In genomic region chr7:44119829-44120380, GRCh38 we compare ENCODE assay signal across 22 cellular contexts. TPM values are rescaled to one million over a fixed set of nuclear protein-coding genes. Genes with fewer than 3 reads are reported as not detected.
DNase-seq lines count a peak whose midpoint lies in the region; ATAC-seq and TF ChIP-seq lines count a peak whose summit lies in the region.
"Had no signal": no experiment of that assay in that cellular context is flagged by ENCODE, and none has a peak within 500 bp of the region (broad histone marks: within the 10 kb centered on the region; RNA-seq: fewer than 3 reads in every experiment).

No MANE protein-coding gene starts in this region.

- H3K4me3 ChIP-seq in right atrium auricular region, result no peak overlapping the region
- peak overlapping the region; percentile 90 for H3K4me3 ChIP-seq in Loucy (ENCODE audit: low read length, poor library complexity, severe bottlenecking)
- H3K4me3 ChIP-seq: cardiac muscle cell, ovary, right lobe of liver had no signal

- no peaks in the 10 kb centered on the region for H3K9me2 ChIP-seq in Loucy (replicated peaks; ENCODE audit: low read depth, low read length)

- ATAC-seq in left cardiac atrium, result no peak
- no peak for ATAC-seq in GM21619 (IDR thresholded peaks at IDR 0.05; ENCODE audit: unreplicated experiment)
- ATAC-seq: activated CD8-positive, alpha-beta T cell treated with anti-CD3 and anti-CD28 coated beads, Interleukin-2, amount 10 ng/mL, durations not matched to agents 7 days and 5 days; right lobe of liver had no signal

- H3K4me1 ChIP-seq in right atrium auricular region (peaks cover 0 to 51% of the 10 kb centered on the region in 2 donors), Loucy (ENCODE audit: insufficient read depth, low read length, poor library complexity, severe bottlenecking) (peaks cover 41% of the 10 kb centered on the region)

- 0 out of 2 replicates have a peak, but pooled peaks cover under 1% of the 10 kb centered on the region for H3F3A ChIP-seq in Loucy (ENCODE audit: low read depth)

- no peak overlapping the region for H2AFZ ChIP-seq in Loucy (ENCODE audit: low read length)

- no peak for TF ChIP-seq CTCF in right atrium auricular region (IDR thresholded peaks at IDR 0.05)
- no peak for TF ChIP-seq CTCF in Loucy (conservative IDR thresholded peaks at IDR 0.05; ENCODE audit: low read length)

- H3K36me3 ChIP-seq in right atrium auricular region (peaks cover 34% of the 10 kb centered on the region), Loucy (ENCODE audit: insufficient read depth, low read length) (peaks cover 14% of the 10 kb centered on the region; the same call in 1 of the 2 replicates)
- H3K36me3 ChIP-seq: ovary had no signal

- H3K27ac ChIP-seq in right atrium auricular region, result peak overlapping the region; percentile 90 to 94
- H3K27ac ChIP-seq: cardiac muscle cell, ovary, right lobe of liver had no signal

- no peak for DNase-seq in right atrium auricular region (ENCODE audit: low spot score)
- DNase-seq in left cardiac atrium, result no peak
- peak; percentile 74 for DNase-seq in myocyte (ENCODE audit: low read depth)
- no peak for DNase-seq in putamen (ENCODE audit: low spot score)
- DNase-seq in AML-193 (lab: John Stamatoyannopoulos, UW), result no peak
- DNase-seq: activated B cell treated with CpG ODN at 0.5 μM for 24 hours; activated CD8-positive, alpha-beta T cell treated with anti-CD3 and anti-CD28 coated beads, Interleukin-2, amount 10 ng/mL, durations not matched to agents 7 days and 5 days; DMS79 treated with DMSO at 0.1 percent for 48 hours; Kasumi-1; mammary epithelial cell; NCI-H1092 treated with DMSO at 0.1 percent for 48 hours; NCI-H1930; NCI-H2227 treated with DMSO at 0.1 percent for 48 hours; right lobe of liver; stimulated activated CD8-positive, alpha-beta memory T cell treated with anti-CD3 and anti-CD28 coated beads, Interleukin-4, amount 100 ng/mL, for 48 hours; substantia nigra; T-helper 9 cell had no signal

- peaks cover 6% of the 10 kb centered on the region for H4K20me1 ChIP-seq in Loucy (ENCODE audit: insufficient read depth, low read length, poor library complexity, severe bottlenecking)

- intact Hi-C loops in left cardiac atrium (cut with DNase I), result loop anchor here (5.0 kb wide), 2 partner anchors 38 to 43 kb away; partner anchors contain the start of gene POLM (in 1 of the 2)

- peak overlapping the region; percentile 74 for H3K9ac ChIP-seq in Loucy (ENCODE audit: low read depth, low read length, poor library complexity, severe bottlenecking)

- peaks cover 53% of the 10 kb centered on the region for H3K79me2 ChIP-seq in Loucy (ENCODE audit: insufficient read depth, low read length)

- H3K27me3 ChIP-seq in right atrium auricular region (no peaks in the 10 kb centered on the region), Loucy (ENCODE audit: insufficient read depth, low read length, poor library complexity, severe bottlenecking) (no peaks in the 10 kb centered on the region)
- H3K27me3 ChIP-seq: cardiac muscle cell, ovary, right lobe of liver had no signal

- peak overlapping the region; percentile 99 for H3K4me2 ChIP-seq in Loucy (ENCODE audit: low read depth, low read length, poor library complexity, severe bottlenecking)

- H3K9me3 ChIP-seq in right atrium auricular region (no peaks in the 10 kb centered on the region), Loucy (ENCODE audit: insufficient read depth, low read depth, low read length) (no peaks in the 10 kb centered on the region)
- H3K9me3 ChIP-seq: ovary, right lobe of liver had no signal

RNA-seq across cellular contexts. Expression of gene POLD2, which starts 3.4 kb away (rescaled TPM):
- total RNA-seq in right atrium auricular region (10 to 100 TPM; 71.4 to 76.5 TPM), left cardiac atrium (10 to 100 TPM; 95.8 to 98.9 TPM), myocyte (199 and 211 TPM in 2 replicates)
- polyA plus RNA-seq in myocyte (2012), result 242 TPM

RNA-seq across cellular contexts. Expression of gene AEBP1, which starts 15.8 kb away (rescaled TPM):
- total RNA-seq in right atrium auricular region (100 to 1,000 TPM in 1 of 2 donors, 10 to 100 TPM in 1; 84.4 to 193 TPM), left cardiac atrium (100 to 1,000 TPM in 1 of 2 donors, 10 to 100 TPM in 1; 65.0 to 117 TPM), myocyte (0.75 and 1.2 TPM in 2 replicates)
- 1.4 TPM for polyA plus RNA-seq in myocyte (2012)

RNA-seq across cellular contexts. Expression of gene MYL7, which starts 21.2 kb away (rescaled TPM):
- total RNA-seq in right atrium auricular region (over 10,000 TPM; 17,339 to 49,235 TPM), left cardiac atrium (over 10,000 TPM; 20,486 to 20,690 TPM), myocyte (not detected in 2 replicates)
- polyA plus RNA-seq in myocyte (2012), result not detected
- total RNA-seq: activated B cell treated with CpG ODN at 0.5 μM for 24 hours; activated CD8-positive, alpha-beta T cell treated with anti-CD3 and anti-CD28 coated beads, Interleukin-2, amount 10 ng/mL, durations not matched to agents 7 days and 5 days had no signal

RNA-seq across cellular contexts. Expression of gene POLM, which starts 37.6 kb away (rescaled TPM):
- total RNA-seq in right atrium auricular region (10 to 100 TPM; 18.5 to 31.3 TPM), left cardiac atrium (10 to 100 TPM; 20.0 to 22.1 TPM), myocyte (39.4 and 40.3 TPM in 2 replicates)
- polyA plus RNA-seq in myocyte (2012), result 14.8 TPM

RNA-seq across cellular contexts. Expression of gene PGAM2, which starts 54.5 kb away (rescaled TPM):
- total RNA-seq in right atrium auricular region, result 1,000 to 10,000 TPM in 1 of 2 donors, 100 to 1,000 TPM in 1; 680 to 2,809 TPM
- total RNA-seq in left cardiac atrium, result 1,000 to 10,000 TPM in 1 of 2 donors, 100 to 1,000 TPM in 1; 799 to 1,159 TPM
- 62.5 and 81.2 TPM in 2 replicates for total RNA-seq in myocyte
- polyA plus RNA-seq in myocyte (2012), result 38.5 TPM
- total RNA-seq: kidney epithelial cell, mammary epithelial cell had no signal
- polyA plus RNA-seq: mammary epithelial cell had no signal

Comparison
In these comparisons a context has a peak if more than half of its experiments do, and no peak if none do; other contexts are left out.
1. RNA of gene AEBP1, which starts 15.8 kb away (total RNA-seq): 84.4 to 193 TPM in right atrium auricular region and 65.0 to 117 TPM in left cardiac atrium; 0.75 to 1.2 TPM in myocyte; every median in the first group is over 10 times any median in the second.
2. RNA of gene MYL7, which starts 21.2 kb away (total RNA-seq): 17,339 to 49,235 TPM in right atrium auricular region and 20,486 to 20,690 TPM in left cardiac atrium; not detected in myocyte; every median in the first group is over 1,000 times any median in the second.